ENCODE assay signal across 21 cellular contexts in genomic region chr14:35222872-35223471, GRCh38.
DNase-seq lines count a peak whose midpoint lies in the region; ATAC-seq and TF ChIP-seq lines count a peak whose summit lies in the region.
"Had no signal": no experiment of that assay in that cellular context is flagged by ENCODE, and none has a peak within 500 bp of the region (broad histone marks: within the 10 kb centered on the region; RNA-seq: fewer than 3 reads in every experiment).

No MANE protein-coding gene starts in this region.

- H3K9me3 Mint-ChIP-seq in activated T-cell treated with anti-CD3 and anti-CD28 coated beads, Interleukin-2, amount 50 U/mL, for 4 hours = no peaks in the 10 kb centered on the region
- H3K9me3 Mint-ChIP-seq in central memory CD8-positive, alpha-beta T cell = no peaks in the 10 kb centered on the region
- H3K9me3 Mint-ChIP-seq in progenitor cell of endocrine pancreas (ENCODE audit: low read depth) = no peaks in the 10 kb centered on the region
- H3K9me3 Mint-ChIP-seq: activated naive CD8-positive, alpha-beta T cell treated with anti-CD3 and anti-CD28 coated beads, Interleukin-2, amount 10 ng/mL, durations not matched to agents 7 days and 5 days; H9 had no signal

- ATAC-seq in activated T-cell treated with anti-CD3 and anti-CD28 coated beads, Interleukin-2, amount 50 U/mL, for 4 hours = peak; percentile 57 to 69
- ATAC-seq in central memory CD8-positive, alpha-beta T cell (replicated peaks; ENCODE audit: extremely low read depth, poor library complexity, severe bottlenecking) = peak; percentile 19

- peak overlapping the region; percentile 65 for H3K27ac Mint-ChIP-seq in central memory CD8-positive, alpha-beta T cell (ENCODE audit: low read depth)
- peak overlapping the region; percentile 40 for H3K27ac Mint-ChIP-seq in progenitor cell of endocrine pancreas
- H3K27ac Mint-ChIP-seq: activated naive CD8-positive, alpha-beta T cell treated with anti-CD3 and anti-CD28 coated beads, Interleukin-2, amount 10 ng/mL, durations not matched to agents 7 days and 5 days; H9 had no signal

- H3K36me3 Mint-ChIP-seq in activated T-cell treated with anti-CD3 and anti-CD28 coated beads, Interleukin-2, amount 50 U/mL, for 4 hours (ENCODE audit: insufficient read depth) = peaks cover 14% of the 10 kb centered on the region
- H3K36me3 Mint-ChIP-seq in central memory CD8-positive, alpha-beta T cell (ENCODE audit: insufficient read depth) = peaks cover 9% of the 10 kb centered on the region
- H3K36me3 Mint-ChIP-seq in progenitor cell of endocrine pancreas (ENCODE audit: insufficient read depth) = peaks cover 3% of the 10 kb centered on the region

- H3K27me3 Mint-ChIP-seq in activated T-cell treated with anti-CD3 and anti-CD28 coated beads, Interleukin-2, amount 50 U/mL, for 4 hours (ENCODE audit: low read depth) = no peaks in the 10 kb centered on the region
- H3K27me3 Mint-ChIP-seq in central memory CD8-positive, alpha-beta T cell = no peaks in the 10 kb centered on the region
- no peaks in the 10 kb centered on the region for H3K27me3 Mint-ChIP-seq in progenitor cell of endocrine pancreas
- H3K27me3 Mint-ChIP-seq: activated naive CD8-positive, alpha-beta T cell treated with anti-CD3 and anti-CD28 coated beads, Interleukin-2, amount 10 ng/mL, durations not matched to agents 7 days and 5 days had no signal

- TF ChIP-seq CTCF in NB4 (IDR thresholded peaks at IDR 0.05; ENCODE audit: low read depth, low read length) = no peak
- no peak for TF ChIP-seq CTCF in progenitor cell of endocrine pancreas (IDR thresholded peaks at IDR 0.05; ENCODE audit: unreplicated experiment)
- TF ChIP-seq CTCF in foreskin fibroblast (IDR thresholded peaks at IDR 0.05; ENCODE audit: low read depth, low read length) = no peak

- H3K4me3 Mint-ChIP-seq in activated T-cell treated with anti-CD3 and anti-CD28 coated beads, Interleukin-2, amount 50 U/mL, for 4 hours = peak overlapping the region; percentile 19
- H3K4me3 Mint-ChIP-seq in central memory CD8-positive, alpha-beta T cell = peak overlapping the region; percentile 8
- H3K4me3 Mint-ChIP-seq in progenitor cell of endocrine pancreas (ENCODE audit: low read depth) = no peak overlapping the region
- H3K4me3 Mint-ChIP-seq: activated naive CD8-positive, alpha-beta T cell treated with anti-CD3 and anti-CD28 coated beads, Interleukin-2, amount 10 ng/mL, durations not matched to agents 7 days and 5 days; H9 had no signal

- TF ChIP-seq POLR2A in NB4 (IDR thresholded peaks at IDR 0.05; ENCODE audit: extremely low read depth, insufficient read length) = no peak

- H3K4me3 ChIP-seq in NB4 (ENCODE audit: low read depth, low read length) (no peak overlapping the region), foreskin fibroblast (ENCODE audit: low read depth in 1 of 2, low read length in 2 of 2) (no peak overlapping the region)
- H3K4me3 ChIP-seq: BLaER1, Peyer's patch, SJSA1 had no signal

- H3K4me1 Mint-ChIP-seq in activated T-cell treated with anti-CD3 and anti-CD28 coated beads, Interleukin-2, amount 50 U/mL, for 4 hours (ENCODE audit: low read depth) = peaks cover 22% of the 10 kb centered on the region
- H3K4me1 Mint-ChIP-seq in central memory CD8-positive, alpha-beta T cell = peaks cover 24% of the 10 kb centered on the region
- peaks cover 10% of the 10 kb centered on the region for H3K4me1 Mint-ChIP-seq in progenitor cell of endocrine pancreas (ENCODE audit: low read depth)

- DNase-seq in activated T-cell treated with anti-CD3 and anti-CD28 coated beads, Interleukin-2, amount 50 U/mL, for 4 hours = no peak
- no peak for DNase-seq in activated T-cell treated with anti-CD3 and anti-CD28 coated beads, Interleukin-2, amount 50 U/mL, for 48 hours
- DNase-seq in NB4 (ENCODE audit: low read depth) = peak; percentile 7
- no peak for DNase-seq in central memory CD8-positive, alpha-beta T cell (ENCODE audit: low spot score in 2 of 2)
- no peak for DNase-seq in progenitor cell of endocrine pancreas (ENCODE audit: low spot score, unreplicated experiment)
- DNase-seq in SKM-1 (lab: John Stamatoyannopoulos, UW; ENCODE audit: unreplicated experiment) = no peak
- DNase-seq in foreskin fibroblast = no peak
- DNase-seq: activated CD4-positive, alpha-beta T cell treated with anti-CD3 and anti-CD28 coated beads for 48 hours; activated CD8-positive, alpha-beta memory T cell treated with anti-CD3 and anti-CD28 coated beads, Interleukin-2, amount 50 U/mL, for 48 hours; activated naive CD8-positive, alpha-beta T cell treated with anti-CD3 and anti-CD28 coated beads, Interleukin-2, amount 10 ng/mL, durations not matched to agents 7 days and 5 days; H9; head of caudate nucleus; mesenchymal stem cell; NCI-H1436; NCI-H2107; NCI-H446 treated with DMSO at 0.1 percent for 48 hours; Peyer's patch; small intestine; stimulated activated CD4-positive, alpha-beta T cell treated with anti-CD3 and anti-CD28 coated beads, Interleukin-1b, Interleukin-23, amount 100 ng/mL, for 48 hours had no signal
